In the genomic region with DNA sequence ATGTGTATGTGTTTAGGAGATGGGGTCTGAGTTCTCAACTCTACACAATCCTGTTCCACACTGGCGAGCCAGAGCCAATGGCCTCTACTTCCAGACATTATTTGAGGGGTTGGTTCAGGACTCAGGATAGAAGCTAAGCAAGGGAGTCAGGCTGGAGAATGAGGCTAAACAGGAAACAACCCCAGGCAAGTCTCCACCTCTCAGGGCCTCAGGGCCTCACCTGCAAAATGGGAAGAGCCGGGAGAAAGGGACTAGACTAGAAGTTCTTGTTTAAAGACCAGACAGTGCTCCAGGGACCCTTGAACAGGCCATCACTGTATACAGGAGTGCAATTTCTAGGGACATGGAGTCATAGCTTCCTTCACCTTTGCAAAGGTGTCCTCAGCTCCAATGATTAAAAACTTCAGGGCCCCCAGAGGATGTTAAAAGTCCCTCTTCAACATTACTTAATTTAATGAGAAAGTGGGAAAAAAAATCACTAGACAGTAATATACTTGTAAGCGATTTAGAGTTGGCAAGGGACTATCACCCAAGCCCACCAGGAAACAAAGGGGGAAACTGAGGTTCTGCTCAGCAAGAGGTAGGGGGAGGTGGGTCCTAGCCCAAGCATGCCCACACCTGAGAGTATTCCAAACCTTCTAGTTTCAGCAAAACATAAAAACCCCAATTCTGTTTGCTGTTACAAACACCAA, we compare ENCODE assay signal across 1 cellular context.
TF ChIP-seq lines count a peak whose summit lies in the region.

No MANE protein-coding gene starts in this region.

TF ChIP-seq in HepG2, 621 proteins besides CTCF, POLR2A, EP300 and RAD21 (continued from another document):
- TF ChIP-seq, protein P1, sequence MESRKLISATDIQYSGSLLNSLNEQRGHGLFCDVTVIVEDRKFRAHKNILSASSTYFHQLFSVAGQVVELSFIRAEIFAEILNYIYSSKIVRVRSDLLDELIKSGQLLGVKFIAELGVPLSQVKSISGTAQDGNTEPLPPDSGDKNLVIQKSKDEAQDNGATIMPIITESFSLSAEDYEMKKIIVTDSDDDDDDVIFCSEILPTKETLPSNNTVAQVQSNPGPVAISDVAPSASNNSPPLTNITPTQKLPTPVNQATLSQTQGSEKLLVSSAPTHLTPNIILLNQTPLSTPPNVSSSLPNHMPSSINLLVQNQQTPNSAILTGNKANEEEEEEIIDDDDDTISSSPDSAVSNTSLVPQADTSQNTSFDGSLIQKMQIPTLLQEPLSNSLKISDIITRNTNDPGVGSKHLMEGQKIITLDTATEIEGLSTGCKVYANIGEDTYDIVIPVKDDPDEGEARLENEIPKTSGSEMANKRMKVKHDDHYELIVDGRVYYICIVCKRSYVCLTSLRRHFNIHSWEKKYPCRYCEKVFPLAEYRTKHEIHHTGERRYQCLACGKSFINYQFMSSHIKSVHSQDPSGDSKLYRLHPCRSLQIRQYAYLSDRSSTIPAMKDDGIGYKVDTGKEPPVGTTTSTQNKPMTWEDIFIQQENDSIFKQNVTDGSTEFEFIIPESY (CRISPR knock-in tag; IDR thresholded peaks at IDR 0.05): no peak
- TF ChIP-seq ZNF629 (CRISPR knock-in tag; conservative IDR thresholded peaks at IDR 0.05) (0 out of 2 replicates have a peak, but pooled peaks have one; percentile 17), ZKSCAN1 (IDR thresholded peaks at IDR 0.05; ENCODE audit: low read length) (no peak)
